17 cellular contexts compared by ENCODE assay signal in the genomic region with DNA sequence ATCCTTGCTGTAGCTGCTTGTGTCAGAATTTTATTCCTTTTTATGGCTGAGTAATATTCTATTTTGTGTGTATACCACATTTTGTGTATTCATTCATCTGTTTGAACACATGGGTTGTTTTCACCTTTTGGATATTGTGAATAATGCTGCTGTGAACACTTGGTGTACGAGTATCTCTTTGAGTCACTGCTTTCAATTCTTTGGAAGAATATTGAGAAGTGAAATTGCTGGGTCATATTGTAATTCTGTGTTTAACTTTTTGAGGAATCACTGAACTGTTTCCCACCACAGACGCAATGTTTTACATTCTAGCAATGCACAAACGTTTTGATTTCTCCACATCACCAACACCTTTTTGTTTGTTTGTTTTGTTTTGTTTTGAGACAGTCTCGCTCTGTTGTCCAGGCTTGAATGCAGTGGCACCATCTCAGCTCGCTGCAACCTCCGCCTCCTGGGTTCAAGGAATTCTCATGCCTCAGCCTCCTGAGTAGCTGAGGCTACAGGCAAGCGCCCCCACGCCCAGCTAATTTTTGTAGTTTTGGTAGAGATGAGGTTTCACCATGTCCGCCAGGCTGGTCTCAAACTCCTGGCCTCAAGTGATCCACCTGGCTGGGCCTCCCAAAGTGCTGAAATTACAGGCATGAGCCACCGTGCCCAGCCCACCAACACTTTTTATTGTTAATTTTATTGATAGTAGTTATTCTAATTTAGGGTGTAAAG. TPM values are rescaled to one million over a fixed set of nuclear protein-coding genes. Genes with fewer than 3 reads are reported as not detected.
A peak's percentile ranks its signal among the peaks of the same experiment; 100 is the strongest.
DNase-seq lines count a peak whose midpoint lies in the region; ATAC-seq and TF ChIP-seq lines count a peak whose summit lies in the region.
"Had no signal": no experiment of that assay in that cellular context is flagged by ENCODE, and none has a peak within 500 bp of the region (broad histone marks: within the 10 kb centered on the region; RNA-seq: fewer than 3 reads in every experiment).

No MANE protein-coding gene starts in this region.

- no peaks in the 10 kb centered on the region for H3K36me3 Mint-ChIP-seq in activated CD8-positive, alpha-beta memory T cell treated with anti-CD3 and anti-CD28 coated beads, Interleukin-2, amount 10 ng/mL, durations not matched to agents 7 days and 5 days
- H3K36me3 Mint-ChIP-seq: CD8-positive, alpha-beta T cell had no signal

- H3K27me3 Mint-ChIP-seq in activated CD8-positive, alpha-beta memory T cell treated with anti-CD3 and anti-CD28 coated beads, Interleukin-2, amount 10 ng/mL, durations not matched to agents 7 days and 5 days = peaks cover 39% of the 10 kb centered on the region

- peak overlapping the region; percentile 20; the same call in 1 of the 2 replicates for H3K4me2 ChIP-seq in OCI-LY3 (ENCODE audit: low read length)

- CTCF ChIA-PET in activated CD8-positive, alpha-beta memory T cell treated with anti-CD3 and anti-CD28 coated beads, Interleukin-2, amount 10 ng/mL, durations not matched to agents 7 days and 5 days (lab: Charles Lee) = no interaction called here

- no peaks in the 10 kb centered on the region for H3K4me1 Mint-ChIP-seq in activated CD8-positive, alpha-beta memory T cell treated with anti-CD3 and anti-CD28 coated beads, Interleukin-2, amount 10 ng/mL, durations not matched to agents 7 days and 5 days

- no peaks in the 10 kb centered on the region for H4K20me1 ChIP-seq in OCI-LY3 (ENCODE audit: insufficient read depth, low read length)

- no peak overlapping the region for H3K27ac ChIP-seq in OCI-LY3 (ENCODE audit: low read length)
- no peak overlapping the region for H3K27ac ChIP-seq in lower lobe of right lung
- H3K27ac ChIP-seq: C4-2B, GM23248, HL-60 had no signal

- H3K4me3 ChIP-seq in OCI-LY3 (ENCODE audit: low read length) (no peak overlapping the region), lower lobe of right lung (no peak overlapping the region)
- H3K4me3 ChIP-seq: GM23248 had no signal

- ATAC-seq in activated CD8-positive, alpha-beta memory T cell treated with anti-CD3 and anti-CD28 coated beads, Interleukin-2, amount 10 ng/mL, durations not matched to agents 7 days and 5 days = no peak
- ATAC-seq in lower lobe of right lung = no peak
- no peak for ATAC-seq in HG03097 (IDR thresholded peaks at IDR 0.05; ENCODE audit: low FRiP score, unreplicated experiment)
- ATAC-seq: CD8-positive, alpha-beta T cell; HCT116 had no signal

- H3K27ac Mint-ChIP-seq in activated CD8-positive, alpha-beta memory T cell treated with anti-CD3 and anti-CD28 coated beads, Interleukin-2, amount 10 ng/mL, durations not matched to agents 7 days and 5 days = no peak overlapping the region
- H3K27ac Mint-ChIP-seq: CD8-positive, alpha-beta T cell had no signal

- DNase-seq in activated CD8-positive, alpha-beta memory T cell treated with anti-CD3 and anti-CD28 coated beads, Interleukin-2, amount 50 U/mL, for 48 hours = peak; percentile 6
- no peak for DNase-seq in activated CD8-positive, alpha-beta memory T cell treated with anti-CD3 and anti-CD28 coated beads, Interleukin-2, amount 10 ng/mL, durations not matched to agents 7 days and 5 days
- peak; percentile 20 for DNase-seq in lower lobe of right lung
- no peak for DNase-seq in stimulated activated CD4-positive, alpha-beta T cell treated with anti-CD3 and anti-CD28 coated beads, Interleukin-2, amount 100 ng/mL, for 24 hours
- DNase-seq in NCI-H2227 treated with DMSO at 0.1 percent for 48 hours (lab: John Stamatoyannopoulos, UW) = no peak
- DNase-seq: BE2C; CD8-positive, alpha-beta T cell; COR-L47; DMS153; DMS79 treated with DMSO at 0.1 percent for 48 hours; EL; GM23248 had no signal

- H3K27me3 ChIP-seq in OCI-LY3 (ENCODE audit: low read depth, low read length) = peaks cover 33% of the 10 kb centered on the region
- H3K27me3 ChIP-seq in lower lobe of right lung (ENCODE audit: low read depth) = peaks cover 6% of the 10 kb centered on the region

- intact Hi-C loops in lower lobe of right lung (cut with DNase I) = no loop called here

- no peak overlapping the region for H3K4me3 Mint-ChIP-seq in activated CD8-positive, alpha-beta memory T cell treated with anti-CD3 and anti-CD28 coated beads, Interleukin-2, amount 10 ng/mL, durations not matched to agents 7 days and 5 days
- H3K4me3 Mint-ChIP-seq: CD8-positive, alpha-beta T cell had no signal

- H3K36me3 ChIP-seq in OCI-LY3 (replicated peaks; ENCODE audit: low read depth, low read length) (no peaks in the 10 kb centered on the region), lower lobe of right lung (no peaks in the 10 kb centered on the region)
- H3K36me3 ChIP-seq: BE2C had no signal

- H3K9me3 ChIP-seq in OCI-LY3 (ENCODE audit: insufficient read depth, low read length) = peaks cover 10% of the 10 kb centered on the region; the same call in 1 of the 2 replicates
- no peaks in the 10 kb centered on the region for H3K9me3 ChIP-seq in lower lobe of right lung
- H3K9me3 ChIP-seq: BE2C had no signal

- H3K9me3 Mint-ChIP-seq in activated CD8-positive, alpha-beta memory T cell treated with anti-CD3 and anti-CD28 coated beads, Interleukin-2, amount 10 ng/mL, durations not matched to agents 7 days and 5 days (ENCODE audit: low read depth) = no peaks in the 10 kb centered on the region
- H3K9me3 Mint-ChIP-seq: CD8-positive, alpha-beta T cell had no signal

- TF ChIP-seq CTCF in OCI-LY3 (IDR thresholded peaks at IDR 0.05; ENCODE audit: low read depth, low read length) (no peak), lower lobe of right lung (IDR thresholded peaks at IDR 0.05) (no peak)

- peaks cover 12% of the 10 kb centered on the region for H3K4me1 ChIP-seq in OCI-LY3 (ENCODE audit: low read length)
- H3K4me1 ChIP-seq in lower lobe of right lung = no peaks in the 10 kb centered on the region
- H3K4me1 ChIP-seq: BE2C had no signal

- no peaks in the 10 kb centered on the region for H3K79me2 ChIP-seq in OCI-LY3 (ENCODE audit: low read length)

- H2AFZ ChIP-seq in OCI-LY3 (ENCODE audit: low read depth, low read length) = no peak overlapping the region
- H2AFZ ChIP-seq: GM23248 had no signal

- H3K9ac ChIP-seq in OCI-LY3 (ENCODE audit: low read length) = no peak overlapping the region
- H3K9ac ChIP-seq: GM23248 had no signal

RNA-seq across cellular contexts. Expression of gene CPXM1, which starts 21.7 kb away (rescaled TPM):
- total RNA-seq in activated CD8-positive, alpha-beta memory T cell treated with anti-CD3 and anti-CD28 coated beads, Interleukin-2, amount 10 ng/mL, durations not matched to agents 7 days and 5 days = under 1 TPM; 0.35 to 0.68 TPM
- 10.2 TPM for total RNA-seq in lower lobe of right lung
- total RNA-seq: GM23248 had no signal

RNA-seq across cellular contexts. Expression of gene C20orf141, which starts 36.0 kb away (rescaled TPM):
- not detected for total RNA-seq in activated CD8-positive, alpha-beta memory T cell treated with anti-CD3 and anti-CD28 coated beads, Interleukin-2, amount 10 ng/mL, durations not matched to agents 7 days and 5 days
- not detected for total RNA-seq in lower lobe of right lung
- total RNA-seq: CD8-positive, alpha-beta T cell; GM23248 had no signal

RNA-seq across cellular contexts. Expression of gene TMEM239, which starts 37.4 kb away (rescaled TPM):
- not detected for total RNA-seq in activated CD8-positive, alpha-beta memory T cell treated with anti-CD3 and anti-CD28 coated beads, Interleukin-2, amount 10 ng/mL, durations not matched to agents 7 days and 5 days
- not detected for total RNA-seq in lower lobe of right lung
- total RNA-seq: CD8-positive, alpha-beta T cell; GM23248 had no signal

Comparison
In these comparisons a context has a peak if more than half of its experiments do, and no peak if none do; other contexts are left out.
1. DNase-seq: peak in activated CD8-positive, alpha-beta memory T cell treated with anti-CD3 and anti-CD28 coated beads, Interleukin-2, amount 50 U/mL, for 48 hours (single experiment) and lower lobe of right lung (single experiment); none in activated CD8-positive, alpha-beta memory T cell treated with anti-CD3 and anti-CD28 coated beads, Interleukin-2, amount 10 ng/mL, durations not matched to agents 7 days and 5 days (single experiment), stimulated activated CD4-positive, alpha-beta T cell treated with anti-CD3 and anti-CD28 coated beads, Interleukin-2, amount 100 ng/mL, for 24 hours (0 of 2) and NCI-H2227 treated with DMSO at 0.1 percent for 48 hours (single experiment).